ENCODE assay signal across 2 cellular contexts in the genomic region with DNA sequence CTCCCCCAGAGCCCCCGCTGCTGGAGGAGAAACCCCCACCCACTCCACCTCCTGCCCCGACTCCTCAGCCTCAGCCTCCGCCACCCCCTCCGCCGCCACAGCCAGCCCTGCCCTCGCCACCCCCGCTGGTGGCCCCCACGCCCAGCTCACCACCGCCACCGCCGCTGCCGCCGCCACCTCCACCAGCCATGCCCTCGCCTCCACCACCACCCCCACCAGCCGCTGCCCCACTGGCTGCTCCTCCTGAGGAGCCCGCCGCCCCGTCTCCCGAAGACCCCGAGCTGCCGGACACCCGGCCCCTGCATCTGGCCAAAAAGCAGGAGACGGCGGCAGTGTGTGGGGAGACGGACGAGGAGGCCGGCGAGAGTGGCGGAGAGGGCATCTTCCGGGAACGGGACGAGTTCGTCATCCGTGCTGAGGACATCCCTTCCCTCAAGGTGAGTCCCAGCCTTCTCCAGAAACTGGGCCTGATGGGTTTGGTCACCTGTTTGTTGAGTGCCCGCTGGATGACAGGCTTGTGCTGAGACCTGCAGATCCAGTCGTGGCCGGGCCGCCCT.
TF ChIP-seq lines count a peak whose summit lies in the region.

No MANE protein-coding gene starts in this region.

TF ChIP-seq in H1, 55 proteins besides CTCF, POLR2A, EP300 and RAD21:
- TF ChIP-seq SIN3A (conservative IDR thresholded peaks at IDR 0.05 in 1 of 2, IDR thresholded peaks at IDR 0.05 in 1 of 2; ENCODE audit: low read depth in 1 of 2, low read length in 2 of 2) = no peak
- TF ChIP-seq POU5F1 (IDR thresholded peaks at IDR 0.05; ENCODE audit: low read depth, low read length) = no peak
- no peak for TF ChIP-seq CHD1 (IDR thresholded peaks at IDR 0.05; ENCODE audit: low read depth, low read length)
- TF ChIP-seq GTF2F1 (IDR thresholded peaks at IDR 0.05; ENCODE audit: borderline replicate concordance, low read depth, low read length) = no peak
- peak; percentile 22; the same call in 1 of the 2 replicates for TF ChIP-seq POLR2AphosphoS5 (IDR thresholded peaks at IDR 0.05; ENCODE audit: low read depth, low read length)
- TF ChIP-seq SUZ12 (IDR thresholded peaks at IDR 0.05; ENCODE audit: low read length) = no peak
- TF ChIP-seq TAF1 (IDR thresholded peaks at IDR 0.05; ENCODE audit: low read depth, low read length) = no peak

TF ChIP-seq in HEK293T, 16 proteins besides CTCF, POLR2A, EP300 and RAD21:
- TF ChIP-seq FOXA1 (IDR thresholded peaks at IDR 0.05) = no peak
- TF ChIP-seq FOXM1 (IDR thresholded peaks at IDR 0.05; ENCODE audit: borderline replicate concordance) = no peak
- TF ChIP-seq, protein P1, sequence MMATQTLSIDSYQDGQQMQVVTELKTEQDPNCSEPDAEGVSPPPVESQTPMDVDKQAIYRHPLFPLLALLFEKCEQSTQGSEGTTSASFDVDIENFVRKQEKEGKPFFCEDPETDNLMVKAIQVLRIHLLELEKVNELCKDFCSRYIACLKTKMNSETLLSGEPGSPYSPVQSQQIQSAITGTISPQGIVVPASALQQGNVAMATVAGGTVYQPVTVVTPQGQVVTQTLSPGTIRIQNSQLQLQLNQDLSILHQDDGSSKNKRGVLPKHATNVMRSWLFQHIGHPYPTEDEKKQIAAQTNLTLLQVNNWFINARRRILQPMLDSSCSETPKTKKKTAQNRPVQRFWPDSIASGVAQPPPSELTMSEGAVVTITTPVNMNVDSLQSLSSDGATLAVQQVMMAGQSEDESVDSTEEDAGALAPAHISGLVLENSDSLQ (IDR thresholded peaks at IDR 0.05) = no peak
- TF ChIP-seq SP1 (IDR thresholded peaks at IDR 0.05) = no peak
- TF ChIP-seq FOXK2 (IDR thresholded peaks at IDR 0.05) = no peak
- TF ChIP-seq ZNF384 (IDR thresholded peaks at IDR 0.05) = no peak
- TF ChIP-seq NFRKB (IDR thresholded peaks at IDR 0.05) = no peak
- no peak for TF ChIP-seq BHLHE40 (IDR thresholded peaks at IDR 0.05; ENCODE audit: borderline replicate concordance)
- TF ChIP-seq SUZ12 (IDR thresholded peaks at IDR 0.05) = no peak
- no peak for TF ChIP-seq L3MBTL2 (conservative IDR thresholded peaks at IDR 0.05)
- no peak for TF ChIP-seq ELF4 (IDR thresholded peaks at IDR 0.05)
- TF ChIP-seq TARDBP (IDR thresholded peaks at IDR 0.05) = no peak
- TF ChIP-seq ARNT (IDR thresholded peaks at IDR 0.05) = no peak
- TF ChIP-seq LEF1 (IDR thresholded peaks at IDR 0.05; ENCODE audit: borderline replicate concordance) = no peak
- no peak for TF ChIP-seq CTBP1 (IDR thresholded peaks at IDR 0.05; ENCODE audit: borderline replicate concordance)
TF ChIP-seq in HEK293T: peak in this region for 0.
